Comparison of ENCODE assay signal across 24 cellular contexts in genomic region chr6:40353967-40354452, GRCh38.
"Had no signal": no experiment of that assay in that cellular context is flagged by ENCODE, and none has a peak within 500 bp of the region (broad histone marks: within the 10 kb centered on the region; RNA-seq: fewer than 3 reads in every experiment).

No MANE protein-coding gene starts in this region.

- H3K27ac ChIP-seq: hepatocyte, sigmoid colon, testis had no signal

- H3K4me1 Mint-ChIP-seq: activated B cell treated with CpG ODN at 0.5 μM for 24 hours; activated CD4-positive, alpha-beta T cell treated with anti-CD3 and anti-CD28 coated beads for 36 hours; activated T-helper 17 cell treated with anti-CD3 and anti-CD28 coated beads, Interleukin-2, amount 50 U/mL, for 72 hours had no signal

- H3K36me3 Mint-ChIP-seq: activated CD4-positive, alpha-beta memory T cell treated with anti-CD3 and anti-CD28 coated beads for 36 hours; activated naive CD4-positive, alpha-beta T cell treated with anti-CD3 and anti-CD28 coated beads, Interleukin-2, amount 50 U/mL, for 72 hours; brain had no signal

- H3K27me3 Mint-ChIP-seq: activated CD4-positive, alpha-beta T cell treated with anti-CD3 and anti-CD28 coated beads for 36 hours; activated T-cell treated with anti-CD3 and anti-CD28 coated beads, Interleukin-2, amount 50 U/mL, for 24 hours; activated T-helper 17 cell treated with anti-CD3 and anti-CD28 coated beads, Interleukin-2, amount 50 U/mL, for 72 hours; brain had no signal

- DNase-seq: activated B cell treated with CpG ODN at 0.5 μM for 24 hours; activated CD4-positive, alpha-beta memory T cell treated with anti-CD3 and anti-CD28 coated beads for 36 hours; activated CD4-positive, alpha-beta T cell treated with anti-CD3 and anti-CD28 coated beads for 36 hours; activated T-cell treated with anti-CD3 and anti-CD28 coated beads, Interleukin-2, amount 50 U/mL, for 24 hours; aorta; central memory CD4-positive, alpha-beta T cell; effector memory CD4-positive, alpha-beta T cell; glutamatergic neuron; mesenchymal stem cell; occipital lobe; retina; sigmoid colon; stimulated activated CD4-positive, alpha-beta T cell treated with anti-CD3 and anti-CD28 coated beads, Interleukin-4, amount 100 ng/mL, for 1 hour; stimulated activated naive CD4-positive, alpha-beta T cell; T1000; testis; trophoblast cell had no signal

- H3K36me3 ChIP-seq: sigmoid colon had no signal

- H3K9me3 Mint-ChIP-seq: activated B cell treated with CpG ODN at 0.5 μM for 24 hours; activated CD4-positive, alpha-beta memory T cell treated with anti-CD3 and anti-CD28 coated beads for 36 hours; activated naive CD4-positive, alpha-beta T cell treated with anti-CD3 and anti-CD28 coated beads, Interleukin-2, amount 50 U/mL, for 72 hours; activated T-cell treated with anti-CD3 and anti-CD28 coated beads, Interleukin-2, amount 50 U/mL, for 24 hours; activated T-helper 17 cell treated with anti-CD3 and anti-CD28 coated beads, Interleukin-2, amount 50 U/mL, for 72 hours; brain; T-helper 1 cell treated with Interleukin-12 subunit alpha and Interleukin-12 subunit beta and Interleukin-4 antibody, amounts not matched to agents 30 μg/mL and 1 μg/mL, for 36 hours had no signal

- H3K4me3 ChIP-seq: hepatocyte, sigmoid colon, smooth muscle cell, testis had no signal

- ATAC-seq: activated CD4-positive, alpha-beta T cell treated with anti-CD3 and anti-CD28 coated beads for 36 hours; activated naive CD4-positive, alpha-beta T cell treated with anti-CD3 and anti-CD28 coated beads, Interleukin-2, amount 50 U/mL, for 72 hours; activated T-helper 17 cell treated with anti-CD3 and anti-CD28 coated beads, Interleukin-2, amount 50 U/mL, for 72 hours; esophagus mucosa had no signal

- H3K27ac Mint-ChIP-seq: activated B cell treated with CpG ODN at 0.5 μM for 24 hours; activated CD4-positive, alpha-beta memory T cell treated with anti-CD3 and anti-CD28 coated beads for 36 hours; activated CD4-positive, alpha-beta T cell treated with anti-CD3 and anti-CD28 coated beads for 36 hours; activated naive CD4-positive, alpha-beta T cell treated with anti-CD3 and anti-CD28 coated beads, Interleukin-2, amount 50 U/mL, for 72 hours; activated T-cell treated with anti-CD3 and anti-CD28 coated beads, Interleukin-2, amount 50 U/mL, for 24 hours; activated T-helper 17 cell treated with anti-CD3 and anti-CD28 coated beads, Interleukin-2, amount 50 U/mL, for 72 hours; brain; T-helper 1 cell treated with Interleukin-12 subunit alpha and Interleukin-12 subunit beta and Interleukin-4 antibody, amounts not matched to agents 30 μg/mL and 1 μg/mL, for 36 hours had no signal

- H3K4me1 ChIP-seq: sigmoid colon had no signal

- H3K4me3 Mint-ChIP-seq: activated B cell treated with CpG ODN at 0.5 μM for 24 hours; activated CD4-positive, alpha-beta memory T cell treated with anti-CD3 and anti-CD28 coated beads for 36 hours; activated CD4-positive, alpha-beta T cell treated with anti-CD3 and anti-CD28 coated beads for 36 hours; activated T-cell treated with anti-CD3 and anti-CD28 coated beads, Interleukin-2, amount 50 U/mL, for 24 hours; activated T-helper 17 cell treated with anti-CD3 and anti-CD28 coated beads, Interleukin-2, amount 50 U/mL, for 72 hours; brain; T-helper 1 cell treated with Interleukin-12 subunit alpha and Interleukin-12 subunit beta and Interleukin-4 antibody, amounts not matched to agents 30 μg/mL and 1 μg/mL, for 36 hours had no signal

- H3K27me3 ChIP-seq: hepatocyte, testis had no signal

- H3K9me3 ChIP-seq: sigmoid colon, testis had no signal
